Comparison of ENCODE assay signal across 14 cellular contexts in genomic region chr6:6657820-6658217, GRCh38.
A peak's percentile ranks its signal among the peaks of the same experiment; 100 is the strongest.
DNase-seq lines count a peak whose midpoint lies in the region; ATAC-seq and TF ChIP-seq lines count a peak whose summit lies in the region.
"Had no signal": no experiment of that assay in that cellular context is flagged by ENCODE, and none has a peak within 500 bp of the region (broad histone marks: within the 10 kb centered on the region; RNA-seq: fewer than 3 reads in every experiment).

No MANE protein-coding gene starts in this region.

- no peak overlapping the region for H2BK5ac ChIP-seq in mesendoderm (ENCODE audit: low read length)

- H3K4me1 Mint-ChIP-seq in dendritic cell treated with granulocyte-macrophage colony-stimulating factor and Interleukin-4, amounts not matched to agents 40 ng/mL and 50 ng/mL, for 4 days (ENCODE audit: low read depth), result peaks cover 96% of the 10 kb centered on the region

- peak overlapping the region; percentile 81 for H3K27ac ChIP-seq in left ventricle myocardium inferior (replicated peaks)
- H3K27ac ChIP-seq in Karpas-422 (ENCODE audit: low read length), result peak overlapping the region; percentile 91
- no peak overlapping the region for H3K27ac ChIP-seq in mesendoderm (ENCODE audit: low read depth, low read length)
- H3K27ac ChIP-seq: WERI-Rb-1 had no signal

- H3K27me3 ChIP-seq in left ventricle myocardium inferior (ENCODE audit: low read depth) (no peaks in the 10 kb centered on the region), Karpas-422 (ENCODE audit: low read length) (no peaks in the 10 kb centered on the region), mesendoderm (ENCODE audit: insufficient read depth, low read length, poor library complexity) (no peaks in the 10 kb centered on the region)
- H3K27me3 ChIP-seq: Peyer's patch had no signal

- no peak overlapping the region for H3K4ac ChIP-seq in mesendoderm (ENCODE audit: low read depth, low read length)

- H2BK120ac ChIP-seq in mesendoderm (ENCODE audit: low read depth, low read length), result no peak overlapping the region

- in situ Hi-C loops in GM13976 (cut with MboI; ENCODE audit: low sequenced_read_pairs, unreplicated experiment), result no loop called here

- H4K20me1 ChIP-seq in Karpas-422 (ENCODE audit: insufficient read depth, low read depth, low read length), result no peaks in the 10 kb centered on the region

- no peak overlapping the region for H3K56ac ChIP-seq in mesendoderm (ENCODE audit: low read length)

- no peak overlapping the region for H3K4me3 Mint-ChIP-seq in dendritic cell treated with granulocyte-macrophage colony-stimulating factor and Interleukin-4, amounts not matched to agents 40 ng/mL and 50 ng/mL, for 4 days

- H3K4me2 ChIP-seq in Karpas-422 (ENCODE audit: low read depth, low read length, poor library complexity, severe bottlenecking) (no peak overlapping the region), mesendoderm (ENCODE audit: low read length) (no peak overlapping the region)

- DNase-seq in left ventricle myocardium inferior (no peak), cardiac septum (ENCODE audit: low spot score) (no peak), Karpas-422 (no peak), mesendoderm (no peak), GM13976 (ENCODE audit: low spot score) (no peak)
- DNase-seq: AML-193, DMS79, NCI-H1092 treated with DMSO at 0.1 percent for 48 hours, occipital lobe, Peyer's patch, WERI-Rb-1 had no signal

- H3K4me3 ChIP-seq in left ventricle myocardium inferior (no peak overlapping the region), Karpas-422 (ENCODE audit: low read length) (no peak overlapping the region), mesendoderm (ENCODE audit: low read length) (no peak overlapping the region)
- H3K4me3 ChIP-seq: Peyer's patch had no signal

- TF ChIP-seq CTCF in left ventricle myocardium inferior (IDR thresholded peaks at IDR 0.05; ENCODE audit: borderline replicate concordance) (no peak), GM13976 (IDR thresholded peaks at IDR 0.05; ENCODE audit: borderline replicate concordance, control extremely low read depth, extremely low read depth, insufficient read depth, missing control alignments) (no peak)

- H3K36me3 Mint-ChIP-seq in dendritic cell treated with granulocyte-macrophage colony-stimulating factor and Interleukin-4, amounts not matched to agents 40 ng/mL and 50 ng/mL, for 4 days (ENCODE audit: low read depth), result peaks cover 16% of the 10 kb centered on the region

- peak overlapping the region; percentile 89 for H3K27ac Mint-ChIP-seq in dendritic cell treated with granulocyte-macrophage colony-stimulating factor and Interleukin-4, amounts not matched to agents 40 ng/mL and 50 ng/mL, for 4 days

- no peak overlapping the region for H2AFZ ChIP-seq in Karpas-422 (ENCODE audit: low read length)

- H3K9ac ChIP-seq in Karpas-422 (ENCODE audit: low read length) (no peak overlapping the region), mesendoderm (ENCODE audit: low read length) (no peak overlapping the region)

- no peak overlapping the region for H4K8ac ChIP-seq in mesendoderm (ENCODE audit: low read depth, low read length)

- H3K23ac ChIP-seq in mesendoderm (ENCODE audit: low read length), result no peak overlapping the region

- H3K79me1 ChIP-seq in mesendoderm (ENCODE audit: low read length), result no peaks in the 10 kb centered on the region

- no peaks in the 10 kb centered on the region for H3K79me2 ChIP-seq in Karpas-422 (ENCODE audit: low read length)
- H3K79me2 ChIP-seq in mesendoderm (ENCODE audit: control insufficient read depth, insufficient read depth, low read length), result no peaks in the 10 kb centered on the region

- no CpG with 5 or more reads among the region's 1 CpG for WGBS in mesendoderm (ENCODE audit: extremely low coverage, insufficient coverage, low lambda C conversion rate)

- H3K9me3 ChIP-seq in left ventricle myocardium inferior (replicated peaks) (no peaks in the 10 kb centered on the region), Karpas-422 (ENCODE audit: low read length) (no peaks in the 10 kb centered on the region)
- H3K9me3 ChIP-seq: Peyer's patch had no signal

- no peaks in the 10 kb centered on the region for H3K36me3 ChIP-seq in left ventricle myocardium inferior
- no peaks in the 10 kb centered on the region for H3K36me3 ChIP-seq in Karpas-422 (ENCODE audit: insufficient read depth, low read length)
- no peaks in the 10 kb centered on the region for H3K36me3 ChIP-seq in mesendoderm (ENCODE audit: control insufficient read depth, insufficient read depth, low read length)
- H3K36me3 ChIP-seq: Peyer's patch, WERI-Rb-1 had no signal

- H4K5ac ChIP-seq in mesendoderm (ENCODE audit: low read length), result no peak overlapping the region

- H3K9me2 ChIP-seq in Karpas-422 (replicated peaks; ENCODE audit: insufficient read depth, low read length), result no peaks in the 10 kb centered on the region

- no peak for ATAC-seq in GM19463 (IDR thresholded peaks at IDR 0.05; ENCODE audit: unreplicated experiment)
- ATAC-seq: sciatic nerve had no signal

- intact Hi-C loops in left ventricle myocardium inferior (cut with micrococcal nuclease), result no loop called here
- intact Hi-C loops in cardiac septum (cut with DNase I), result no loop called here
- intact Hi-C loops in dendritic cell treated with granulocyte-macrophage colony-stimulating factor and Interleukin-4, amounts not matched to agents 40 ng/mL and 50 ng/mL, for 4 days (cut with micrococcal nuclease), result loop anchor here (5.0 kb wide), 2 partner anchors 66 to 101 kb away; no protein-coding TSS in a partner anchor

- H3K4me1 ChIP-seq in left ventricle myocardium inferior (peaks cover 98% of the 10 kb centered on the region), Karpas-422 (ENCODE audit: low read length) (peaks cover 24% of the 10 kb centered on the region), mesendoderm (ENCODE audit: control insufficient read depth, low read depth, low read length) (no peaks in the 10 kb centered on the region)
- H3K4me1 ChIP-seq: Peyer's patch had no signal

- H3K27me3 Mint-ChIP-seq in dendritic cell treated with granulocyte-macrophage colony-stimulating factor and Interleukin-4, amounts not matched to agents 40 ng/mL and 50 ng/mL, for 4 days, result no peaks in the 10 kb centered on the region

- H3K18ac ChIP-seq in mesendoderm (ENCODE audit: low read length), result no peak overlapping the region

- no peak overlapping the region for H2BK15ac ChIP-seq in mesendoderm (replicated peaks; ENCODE audit: low read depth)

- no peak overlapping the region for H2AK5ac ChIP-seq in mesendoderm (ENCODE audit: low read length)

- H3K9me3 Mint-ChIP-seq in dendritic cell treated with granulocyte-macrophage colony-stimulating factor and Interleukin-4, amounts not matched to agents 40 ng/mL and 50 ng/mL, for 4 days, result no peaks in the 10 kb centered on the region
